ENCODE assay signal across 1 cellular context in the genomic region with DNA sequence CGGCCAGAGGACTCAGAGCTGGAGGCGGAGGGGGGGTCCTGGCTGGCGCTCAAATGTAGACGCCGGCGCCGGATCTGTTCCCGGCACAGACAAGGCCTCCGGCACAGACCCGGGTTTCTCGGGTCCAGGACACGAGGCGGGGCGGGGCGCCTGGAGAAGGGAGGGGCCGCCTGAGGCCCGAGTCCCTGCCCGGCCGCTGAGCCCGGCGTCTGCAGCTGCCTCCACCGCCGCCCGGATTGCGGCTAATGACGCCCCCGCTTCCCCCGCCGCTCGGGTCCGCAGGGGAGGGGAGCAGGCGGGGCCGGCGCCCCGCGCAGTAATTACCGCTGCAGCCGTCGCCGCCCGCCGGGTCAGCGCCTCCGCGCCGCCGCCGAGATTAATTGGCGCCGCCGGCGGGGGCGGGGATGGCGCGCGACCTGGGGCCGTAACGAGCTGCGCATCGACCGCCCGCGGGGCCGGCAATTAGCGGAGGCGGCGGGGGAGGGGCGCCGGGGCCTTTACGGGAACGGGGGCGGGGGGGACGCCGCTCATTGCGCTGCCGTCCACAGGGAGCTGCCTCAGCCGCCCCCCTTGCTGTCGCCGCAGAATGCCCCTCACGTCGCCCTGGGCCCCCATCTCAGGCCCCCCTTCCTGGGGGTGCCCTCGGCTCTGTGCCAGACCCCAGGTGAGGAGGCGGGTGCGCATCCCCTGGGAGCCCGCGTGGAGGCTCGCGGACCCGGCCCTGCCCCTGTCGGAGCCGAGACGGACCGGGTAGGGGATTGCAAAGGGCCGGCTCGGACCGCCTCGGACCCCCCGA.
A peak's percentile ranks its signal among the peaks of the same experiment; 100 is the strongest.
TF ChIP-seq lines count a peak whose summit lies in the region.

No MANE protein-coding gene starts in this region.

TF ChIP-seq in HEK293, 187 proteins besides CTCF, POLR2A, EP300 and RAD21 (continued from another document):
- TF ChIP-seq, protein P1, sequence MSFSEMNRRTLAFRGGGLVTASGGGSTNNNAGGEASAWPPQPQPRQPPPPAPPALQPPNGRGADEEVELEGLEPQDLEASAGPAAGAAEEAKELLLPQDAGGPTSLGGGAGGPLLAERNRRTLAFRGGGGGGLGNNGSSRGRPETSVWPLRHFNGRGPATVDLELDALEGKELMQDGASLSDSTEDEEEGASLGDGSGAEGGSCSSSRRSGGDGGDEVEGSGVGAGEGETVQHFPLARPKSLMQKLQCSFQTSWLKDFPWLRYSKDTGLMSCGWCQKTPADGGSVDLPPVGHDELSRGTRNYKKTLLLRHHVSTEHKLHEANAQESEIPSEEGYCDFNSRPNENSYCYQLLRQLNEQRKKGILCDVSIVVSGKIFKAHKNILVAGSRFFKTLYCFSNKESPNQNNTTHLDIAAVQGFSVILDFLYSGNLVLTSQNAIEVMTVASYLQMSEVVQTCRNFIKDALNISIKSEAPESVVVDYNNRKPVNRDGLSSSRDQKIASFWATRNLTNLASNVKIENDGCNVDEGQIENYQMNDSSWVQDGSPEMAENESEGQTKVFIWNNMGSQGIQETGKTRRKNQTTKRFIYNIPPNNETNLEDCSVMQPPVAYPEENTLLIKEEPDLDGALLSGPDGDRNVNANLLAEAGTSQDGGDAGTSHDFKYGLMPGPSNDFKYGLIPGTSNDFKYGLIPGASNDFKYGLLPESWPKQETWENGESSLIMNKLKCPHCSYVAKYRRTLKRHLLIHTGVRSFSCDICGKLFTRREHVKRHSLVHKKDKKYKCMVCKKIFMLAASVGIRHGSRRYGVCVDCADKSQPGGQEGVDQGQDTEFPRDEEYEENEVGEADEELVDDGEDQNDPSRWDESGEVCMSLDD (tag by site-specific recombination; IDR thresholded peaks at IDR 0.05), result peak; percentile 97
- TF ChIP-seq, protein P2, sequence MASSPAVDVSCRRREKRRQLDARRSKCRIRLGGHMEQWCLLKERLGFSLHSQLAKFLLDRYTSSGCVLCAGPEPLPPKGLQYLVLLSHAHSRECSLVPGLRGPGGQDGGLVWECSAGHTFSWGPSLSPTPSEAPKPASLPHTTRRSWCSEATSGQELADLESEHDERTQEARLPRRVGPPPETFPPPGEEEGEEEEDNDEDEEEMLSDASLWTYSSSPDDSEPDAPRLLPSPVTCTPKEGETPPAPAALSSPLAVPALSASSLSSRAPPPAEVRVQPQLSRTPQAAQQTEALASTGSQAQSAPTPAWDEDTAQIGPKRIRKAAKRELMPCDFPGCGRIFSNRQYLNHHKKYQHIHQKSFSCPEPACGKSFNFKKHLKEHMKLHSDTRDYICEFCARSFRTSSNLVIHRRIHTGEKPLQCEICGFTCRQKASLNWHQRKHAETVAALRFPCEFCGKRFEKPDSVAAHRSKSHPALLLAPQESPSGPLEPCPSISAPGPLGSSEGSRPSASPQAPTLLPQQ (tag by site-specific recombination; IDR thresholded peaks at IDR 0.05), result peak; percentile 61; the same call in 1 of the 2 replicates
- TF ChIP-seq ZNF24 (tag by site-specific recombination; IDR thresholded peaks at IDR 0.05) (no peak; the same call in 1 of the 2 replicates), GLIS2 (tag by site-specific recombination; IDR thresholded peaks at IDR 0.05) (peak; percentile 94), ZXDB (tag by site-specific recombination; IDR thresholded peaks at IDR 0.05) (no peak), ZNF112 (tag by site-specific recombination; IDR thresholded peaks at IDR 0.05) (no peak), RBAK (tag by site-specific recombination; IDR thresholded peaks at IDR 0.05) (no peak), ZNF394 (tag by site-specific recombination; IDR thresholded peaks at IDR 0.05; ENCODE audit: borderline replicate concordance) (no peak), EGR2 (tag by site-specific recombination; IDR thresholded peaks at IDR 0.05; ENCODE audit: low read depth) (peak; percentile 69), ZNF626 (tag by site-specific recombination; IDR thresholded peaks at IDR 0.05) (no peak; the same call in 1 of the 2 replicates)
- TF ChIP-seq, protein P3, sequence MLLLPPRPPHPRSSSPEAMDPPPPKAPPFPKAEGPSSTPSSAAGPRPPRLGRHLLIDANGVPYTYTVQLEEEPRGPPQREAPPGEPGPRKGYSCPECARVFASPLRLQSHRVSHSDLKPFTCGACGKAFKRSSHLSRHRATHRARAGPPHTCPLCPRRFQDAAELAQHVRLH (tag by site-specific recombination; IDR thresholded peaks at IDR 0.05), result no peak
- TF ChIP-seq, protein P4, sequence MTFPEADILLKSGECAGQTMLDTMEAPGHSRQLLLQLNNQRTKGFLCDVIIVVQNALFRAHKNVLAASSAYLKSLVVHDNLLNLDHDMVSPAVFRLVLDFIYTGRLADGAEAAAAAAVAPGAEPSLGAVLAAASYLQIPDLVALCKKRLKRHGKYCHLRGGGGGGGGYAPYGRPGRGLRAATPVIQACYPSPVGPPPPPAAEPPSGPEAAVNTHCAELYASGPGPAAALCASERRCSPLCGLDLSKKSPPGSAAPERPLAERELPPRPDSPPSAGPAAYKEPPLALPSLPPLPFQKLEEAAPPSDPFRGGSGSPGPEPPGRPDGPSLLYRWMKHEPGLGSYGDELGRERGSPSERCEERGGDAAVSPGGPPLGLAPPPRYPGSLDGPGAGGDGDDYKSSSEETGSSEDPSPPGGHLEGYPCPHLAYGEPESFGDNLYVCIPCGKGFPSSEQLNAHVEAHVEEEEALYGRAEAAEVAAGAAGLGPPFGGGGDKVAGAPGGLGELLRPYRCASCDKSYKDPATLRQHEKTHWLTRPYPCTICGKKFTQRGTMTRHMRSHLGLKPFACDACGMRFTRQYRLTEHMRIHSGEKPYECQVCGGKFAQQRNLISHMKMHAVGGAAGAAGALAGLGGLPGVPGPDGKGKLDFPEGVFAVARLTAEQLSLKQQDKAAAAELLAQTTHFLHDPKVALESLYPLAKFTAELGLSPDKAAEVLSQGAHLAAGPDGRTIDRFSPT (tag by site-specific recombination; IDR thresholded peaks at IDR 0.05), result peak; percentile 28
- TF ChIP-seq, protein P5, sequence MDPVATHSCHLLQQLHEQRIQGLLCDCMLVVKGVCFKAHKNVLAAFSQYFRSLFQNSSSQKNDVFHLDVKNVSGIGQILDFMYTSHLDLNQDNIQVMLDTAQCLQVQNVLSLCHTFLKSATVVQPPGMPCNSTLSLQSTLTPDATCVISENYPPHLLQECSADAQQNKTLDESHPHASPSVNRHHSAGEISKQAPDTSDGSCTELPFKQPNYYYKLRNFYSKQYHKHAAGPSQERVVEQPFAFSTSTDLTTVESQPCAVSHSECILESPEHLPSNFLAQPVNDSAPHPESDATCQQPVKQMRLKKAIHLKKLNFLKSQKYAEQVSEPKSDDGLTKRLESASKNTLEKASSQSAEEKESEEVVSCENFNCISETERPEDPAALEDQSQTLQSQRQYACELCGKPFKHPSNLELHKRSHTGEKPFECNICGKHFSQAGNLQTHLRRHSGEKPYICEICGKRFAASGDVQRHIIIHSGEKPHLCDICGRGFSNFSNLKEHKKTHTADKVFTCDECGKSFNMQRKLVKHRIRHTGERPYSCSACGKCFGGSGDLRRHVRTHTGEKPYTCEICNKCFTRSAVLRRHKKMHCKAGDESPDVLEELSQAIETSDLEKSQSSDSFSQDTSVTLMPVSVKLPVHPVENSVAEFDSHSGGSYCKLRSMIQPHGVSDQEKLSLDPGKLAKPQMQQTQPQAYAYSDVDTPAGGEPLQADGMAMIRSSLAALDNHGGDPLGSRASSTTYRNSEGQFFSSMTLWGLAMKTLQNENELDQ (tag by site-specific recombination; IDR thresholded peaks at IDR 0.05; ENCODE audit: low read depth), result no peak
